In the genomic region with DNA sequence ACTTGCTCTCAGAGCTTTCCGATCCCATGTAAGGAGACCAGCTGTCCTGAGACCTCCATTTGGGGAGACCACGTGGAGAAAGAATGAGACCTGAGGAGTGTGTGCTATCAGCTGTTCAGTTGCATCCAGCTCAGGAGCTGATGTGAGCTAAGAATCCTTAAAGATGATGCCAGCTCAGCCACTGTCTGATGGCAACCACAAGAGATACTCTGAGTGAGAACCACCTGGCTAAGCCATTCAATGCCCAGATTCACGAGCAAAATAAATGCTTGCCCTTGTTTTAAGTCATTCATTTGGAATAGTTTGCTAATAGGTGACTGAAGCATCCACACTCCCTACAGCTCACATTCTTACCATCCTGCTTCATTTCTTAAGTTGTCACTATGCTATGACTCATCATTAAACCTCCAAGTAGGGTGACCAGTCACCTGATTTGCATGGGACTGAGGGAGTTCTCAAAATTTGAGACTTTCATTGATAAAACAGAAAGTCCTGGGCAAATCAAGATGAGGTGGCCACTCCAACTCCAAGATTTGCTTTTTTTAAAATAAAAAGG, we compare ENCODE assay signal across 15 cellular contexts. TPM values are rescaled to one million over a fixed set of nuclear protein-coding genes. Genes with fewer than 3 reads are reported as not detected.
DNase-seq lines count a peak whose midpoint lies in the region; ATAC-seq, FAIRE-seq and TF ChIP-seq lines count a peak whose summit lies in the region.
"Had no signal": no experiment of that assay in that cellular context is flagged by ENCODE, and none has a peak within 500 bp of the region (broad histone marks: within the 10 kb centered on the region; RNA-seq: fewer than 3 reads in every experiment).

No MANE protein-coding gene starts in this region.

- no peak overlapping the region for H3K27ac ChIP-seq in ascending aorta
- H3K27ac ChIP-seq: foreskin keratinocyte, spleen had no signal

- DNase-seq in H54 (ENCODE audit: insufficient read length, low spot score) (peak; percentile 5), kidney glomerular epithelial cell (lab: John Stamatoyannopoulos, UW) (peak; percentile 38), D341Med (ENCODE audit: low spot score) (no peak), LoVo (ENCODE audit: low spot score) (no peak), cerebellum (ENCODE audit: low spot score) (no peak), ascending aorta (ENCODE audit: low spot score in 2 of 2) (no peak)
- DNase-seq: activated CD4-positive, alpha-beta T cell treated with anti-CD3 and anti-CD28 coated beads, Interleukin-2, amount 10 ng/mL, durations not matched to agents 24 days and 14 days; DMS153; NCI-H1436 treated with DMSO at 0.1 percent for 48 hours; RPMI8226; spleen; stomach had no signal

- ATAC-seq in GM18861 (IDR thresholded peaks at IDR 0.05; ENCODE audit: unreplicated experiment) (peak; percentile 62), HG03469 (IDR thresholded peaks at IDR 0.05; ENCODE audit: unreplicated experiment) (peak; percentile 52)
- ATAC-seq: foreskin keratinocyte had no signal

- no peak for FAIRE-seq in H54 (lab: Jason Lieb, UNC)

- no peaks in the 10 kb centered on the region for H3K27me3 ChIP-seq in ascending aorta
- H3K27me3 ChIP-seq: foreskin keratinocyte, spleen, stomach had no signal

- intact Hi-C loops in ascending aorta (cut with DNase I): no loop called here

- H3K9me3 ChIP-seq in ascending aorta: no peaks in the 10 kb centered on the region
- H3K9me3 ChIP-seq: stomach had no signal

- TF ChIP-seq CTCF in ascending aorta (IDR thresholded peaks at IDR 0.05): no peak

- H3K36me3 ChIP-seq in ascending aorta: no peaks in the 10 kb centered on the region
- H3K36me3 ChIP-seq: spleen, stomach had no signal

- H3K4me1 ChIP-seq in ascending aorta: no peaks in the 10 kb centered on the region

- no peak for TF ChIP-seq POLR2A in H54 (IDR thresholded peaks at IDR 0.05; ENCODE audit: low read depth, low read length)

- H3K4me3 ChIP-seq in ascending aorta: no peak overlapping the region
- H3K4me3 ChIP-seq: spleen, stomach had no signal

RNA-seq across cellular contexts. Expression of gene SPTSSB, which starts 56.4 kb away (rescaled TPM):
- 8.3 TPM for total RNA-seq in cerebellum
- not detected for total RNA-seq in ascending aorta
- total RNA-seq: activated CD4-positive, alpha-beta T cell treated with anti-CD3 and anti-CD28 coated beads, Interleukin-2, amount 10 ng/mL, durations not matched to agents 24 days and 14 days; foreskin keratinocyte had no signal

Comparison
In these comparisons a context has a peak if more than half of its experiments do, and no peak if none do; other contexts are left out.
1. DNase-seq: peak in H54 (single experiment) and kidney glomerular epithelial cell (single experiment); none in D341Med (single experiment), LoVo (single experiment), cerebellum (single experiment) and ascending aorta (0 of 2).